In the genomic region with DNA sequence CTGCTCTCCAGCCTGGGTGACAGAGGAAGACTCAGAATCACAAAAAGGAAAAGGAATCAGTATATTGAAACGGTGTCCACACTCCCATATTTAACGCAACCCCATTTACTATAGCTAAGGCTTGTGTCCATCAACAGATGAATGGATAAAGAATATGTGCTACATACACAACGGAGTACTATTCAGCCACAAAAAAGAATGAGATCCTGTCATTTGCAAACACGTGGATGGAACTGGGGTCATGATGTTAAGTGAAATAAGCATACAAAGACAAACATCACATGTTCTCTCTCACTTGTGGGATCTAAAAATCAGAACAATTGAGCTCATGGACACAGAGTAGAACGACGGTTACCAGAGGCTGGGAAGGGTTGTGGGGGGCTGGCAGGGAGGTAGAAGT, we compare ENCODE assay signal across 17 cellular contexts. TPM values are rescaled to one million over a fixed set of nuclear protein-coding genes. Genes with fewer than 3 reads are reported as not detected.
DNase-seq lines count a peak whose midpoint lies in the region; ATAC-seq and TF ChIP-seq lines count a peak whose summit lies in the region.
"Had no signal": no experiment of that assay in that cellular context is flagged by ENCODE, and none has a peak within 500 bp of the region (broad histone marks: within the 10 kb centered on the region; RNA-seq: fewer than 3 reads in every experiment).

No MANE protein-coding gene starts in this region.

- CTCF ChIA-PET in HEK293 (lab: Yijun Ruan, JAX), result interaction anchor here (1.9 kb wide), 1 partner anchor 17 kb away, joined by 5 read pairs; no protein-coding TSS in a partner anchor

- H3K27me3 Mint-ChIP-seq in stimulated activated naive CD8-positive, alpha-beta T cell treated with anti-CD3 and anti-CD28 coated beads, Interleukin-15, Interleukin-2, amounts not matched to agents 100 ng/mL and 50 ng/mL, for 24 hours, result no peaks in the 10 kb centered on the region
- peaks cover 28% of the 10 kb centered on the region for H3K27me3 Mint-ChIP-seq in endothelial cell (ENCODE audit: unreplicated experiment)
- H3K27me3 Mint-ChIP-seq: CD4-positive, alpha-beta T cell had no signal

- POLR2A ChIA-PET in HEK293 (lab: Yijun Ruan, JAX), result interaction anchor here (0.7 kb wide), 1 partner anchor 36 kb away, joined by 3 read pairs; no protein-coding TSS in a partner anchor

- no peaks in the 10 kb centered on the region for H3K4me1 Mint-ChIP-seq in stimulated activated naive CD8-positive, alpha-beta T cell treated with anti-CD3 and anti-CD28 coated beads, Interleukin-15, Interleukin-2, amounts not matched to agents 100 ng/mL and 50 ng/mL, for 24 hours (ENCODE audit: low read depth)
- H3K4me1 Mint-ChIP-seq in endothelial cell (ENCODE audit: unreplicated experiment), result no peaks in the 10 kb centered on the region
- H3K4me1 Mint-ChIP-seq: CD14-positive monocyte had no signal

- H3K36me3 Mint-ChIP-seq in stimulated activated naive CD8-positive, alpha-beta T cell treated with anti-CD3 and anti-CD28 coated beads, Interleukin-15, Interleukin-2, amounts not matched to agents 100 ng/mL and 50 ng/mL, for 24 hours (ENCODE audit: low read depth), result peaks cover 42% of the 10 kb centered on the region
- peaks cover 45% of the 10 kb centered on the region for H3K36me3 Mint-ChIP-seq in endothelial cell (ENCODE audit: low read depth, unreplicated experiment)

- no peaks in the 10 kb centered on the region for H3K9me3 Mint-ChIP-seq in stimulated activated naive CD8-positive, alpha-beta T cell treated with anti-CD3 and anti-CD28 coated beads, Interleukin-15, Interleukin-2, amounts not matched to agents 100 ng/mL and 50 ng/mL, for 24 hours
- H3K9me3 Mint-ChIP-seq in endothelial cell (ENCODE audit: unreplicated experiment), result no peaks in the 10 kb centered on the region
- H3K9me3 Mint-ChIP-seq: CD14-positive monocyte; CD4-positive, alpha-beta T cell; CD8-positive, alpha-beta memory T cell had no signal

- H3K4me1 ChIP-seq in HEK293 (ENCODE audit: control insufficient read depth, insufficient read depth, low read length) (no peaks in the 10 kb centered on the region), suprapubic skin (no peaks in the 10 kb centered on the region)

- no peak for ATAC-seq in stimulated activated naive CD8-positive, alpha-beta T cell treated with anti-CD3 and anti-CD28 coated beads, Interleukin-15, Interleukin-2, amounts not matched to agents 100 U/mL and 50 U/mL, for 24 hours
- ATAC-seq in HG03139 (IDR thresholded peaks at IDR 0.05; ENCODE audit: unreplicated experiment), result no peak
- ATAC-seq: GM12878 had no signal

- TF ChIP-seq EP300 in suprapubic skin (IDR thresholded peaks at IDR 0.05), result no peak

- DNase-seq in stimulated activated naive CD8-positive, alpha-beta T cell treated with anti-CD3 and anti-CD28 coated beads, Interleukin-15, Interleukin-2, amounts not matched to agents 100 U/mL and 50 U/mL, for 24 hours, result no peak
- DNase-seq in endothelial cell (ENCODE audit: low spot score), result no peak
- DNase-seq in suprapubic skin (ENCODE audit: low spot score in 2 of 2), result no peak
- DNase-seq: CD4-positive, alpha-beta T cell; CD8-positive, alpha-beta memory T cell; DMS 273 treated with DMSO at 0.1 percent for 48 hours; DMS79; EL; GDM1; GM23248; H7; HCEC 1CT had no signal

- WGBS in suprapubic skin, result 96% methylated on average over 6 of the region's 6 CpGs

- H3K4me3 ChIP-seq in HEK293 (ENCODE audit: low read depth, low read length) (no peak overlapping the region), suprapubic skin (no peak overlapping the region)
- H3K4me3 ChIP-seq: GM12878, GM23248 had no signal

- H3K27me3 ChIP-seq in suprapubic skin, result no peaks in the 10 kb centered on the region

- no peak overlapping the region for H3K4me3 Mint-ChIP-seq in stimulated activated naive CD8-positive, alpha-beta T cell treated with anti-CD3 and anti-CD28 coated beads, Interleukin-15, Interleukin-2, amounts not matched to agents 100 ng/mL and 50 ng/mL, for 24 hours
- H3K4me3 Mint-ChIP-seq in endothelial cell (ENCODE audit: unreplicated experiment), result peak overlapping the region; percentile 1
- H3K4me3 Mint-ChIP-seq: CD14-positive monocyte; CD4-positive, alpha-beta T cell had no signal

- H3K27ac ChIP-seq in HEK293 (ENCODE audit: extremely low read depth, low read depth, low read length) (no peak overlapping the region), suprapubic skin (no peak overlapping the region)
- H3K27ac ChIP-seq: GM23248 had no signal

- TF ChIP-seq POLR2A in suprapubic skin (IDR thresholded peaks at IDR 0.05), result no peak

- H3K36me3 ChIP-seq in HEK293 (ENCODE audit: control insufficient read depth in 2 of 2, insufficient read depth in 1 of 2, low read length in 2 of 2), result peaks cover 4 to 86% of the 10 kb centered on the region in 2 experiments; a peak in 2 of 3 replicates
- H3K36me3 ChIP-seq in suprapubic skin, result peaks cover 89% of the 10 kb centered on the region

- TF ChIP-seq CTCF in HEK293 (tag by site-specific recombination; IDR thresholded peaks at IDR 0.05) (no peak), endothelial cell (IDR thresholded peaks at IDR 0.05; ENCODE audit: unreplicated experiment) (no peak), suprapubic skin (IDR thresholded peaks at IDR 0.05) (no peak)

- peak overlapping the region; percentile 3 for H3K27ac Mint-ChIP-seq in stimulated activated naive CD8-positive, alpha-beta T cell treated with anti-CD3 and anti-CD28 coated beads, Interleukin-15, Interleukin-2, amounts not matched to agents 100 ng/mL and 50 ng/mL, for 24 hours
- no peak overlapping the region for H3K27ac Mint-ChIP-seq in endothelial cell (ENCODE audit: unreplicated experiment)
- H3K27ac Mint-ChIP-seq: CD4-positive, alpha-beta T cell had no signal

- H3K9me3 ChIP-seq in HEK293 (ENCODE audit: control insufficient read depth, insufficient read depth, low read depth, low read length) (no peaks in the 10 kb centered on the region), suprapubic skin (no peaks in the 10 kb centered on the region)

TF ChIP-seq in HEK293, 187 proteins besides CTCF, POLR2A, EP300 and RAD21:
- TF ChIP-seq ZNF146 (tag by site-specific recombination; IDR thresholded peaks at IDR 0.05), result peak; percentile 59
- no peak for TF ChIP-seq ZNF768 (tag by site-specific recombination; IDR thresholded peaks at IDR 0.05)

RNA-seq across cellular contexts. Expression of gene ZNF778, which starts 55.1 kb away (rescaled TPM):
- 35.5 TPM for total RNA-seq in endothelial cell (ENCODE audit: unreplicated experiment)
- 10 to 100 TPM; 22.0 to 69.6 (median 26.0) TPM for total RNA-seq in suprapubic skin
